In the genomic region with DNA sequence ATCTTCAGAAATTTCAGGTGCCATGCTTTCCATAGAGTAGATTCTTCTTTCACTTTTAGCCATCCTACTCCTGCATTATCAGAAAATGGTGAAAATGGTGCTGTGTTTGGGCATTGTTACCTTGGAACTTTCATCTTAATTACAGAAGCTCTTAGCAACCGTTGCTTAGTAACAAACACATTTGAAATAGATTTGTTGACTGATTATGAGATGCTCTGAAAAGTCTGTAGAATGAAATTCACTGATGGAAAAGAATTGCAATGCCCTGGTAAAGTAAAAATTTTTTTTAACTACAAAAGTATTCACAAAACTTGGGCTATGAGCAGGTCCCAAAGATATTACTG, we compare ENCODE assay signal across 28 cellular contexts.
DNase-seq lines count a peak whose midpoint lies in the region; ATAC-seq, FAIRE-seq and TF ChIP-seq lines count a peak whose summit lies in the region.
"Had no signal": no experiment of that assay in that cellular context is flagged by ENCODE, and none has a peak within 500 bp of the region (broad histone marks: within the 10 kb centered on the region; RNA-seq: fewer than 3 reads in every experiment).

No MANE protein-coding gene starts in this region.

- no peak overlapping the region for H3K9ac ChIP-seq in K562 (ENCODE audit: insufficient read depth in 1 of 2, low read depth in 2 of 2, low read length in 2 of 2)
- H3K9ac ChIP-seq: parathyroid adenoma had no signal

- no peaks in the 10 kb centered on the region for H3K4me1 ChIP-seq in K562 (replicated peaks in 1 of 2; ENCODE audit: control insufficient read depth in 2 of 2, insufficient read depth in 2 of 2, low read length in 2 of 2)

- TF ChIP-seq RAD21 in K562 (CRISPR knock-in tag; conservative IDR thresholded peaks at IDR 0.05 in 1 of 2, IDR thresholded peaks at IDR 0.05 in 1 of 2) = no peak

- H4K20me1 ChIP-seq in K562 (replicated peaks; ENCODE audit: control insufficient read depth, insufficient read depth, low read length) = no peaks in the 10 kb centered on the region

- POLR2A ChIA-PET in K562 (lab: Yijun Ruan, JAX) = interaction anchor here (1.5 kb wide), 1 partner anchor 12 kb away, joined by 3 read pairs; no protein-coding TSS in a partner anchor

- in situ Hi-C loops in K562 (cut with MboI) = no loop called here

- BruUV-seq in K562 (replicated peaks; lab: Mats Ljungman, UMichigan) = no TSS peak

- H2AFZ ChIP-seq in K562 (ENCODE audit: low read depth, low read length) = no peak overlapping the region
- H2AFZ ChIP-seq: parathyroid adenoma had no signal

- no peak for TF ChIP-seq EP300 in K562 (IDR thresholded peaks at IDR 0.05; ENCODE audit: low read length)

- H3K27me3 ChIP-seq in K562 (ENCODE audit: control insufficient read depth in 2 of 2, insufficient read depth in 2 of 2, low read length in 2 of 2) = no peaks in the 10 kb centered on the region

- WGBS in K562 (ENCODE audit: insufficient coverage, low coverage, missing lambda C conversion rate) = 14% methylated on average over 1 of the region's 1 CpG

- ATAC-seq in K562 (no peak), sciatic nerve (no peak)
- ATAC-seq in stimulated activated naive CD8-positive, alpha-beta T cell treated with anti-CD3 and anti-CD28 coated beads, Interleukin-15, amount 100 ng/mL, for 72 hours = no peak
- no peak for ATAC-seq in activated T-cell treated with anti-CD3 and anti-CD28 coated beads, Interleukin-2, amount 50 U/mL, for 4 hours
- ATAC-seq: effector memory CD8-positive, alpha-beta T cell; left lobe of liver had no signal

- H3K9me3 ChIP-seq in K562 (replicated peaks; ENCODE audit: control insufficient read depth, insufficient read depth, low read depth, low read length) = no peaks in the 10 kb centered on the region
- H3K9me3 ChIP-seq: HAP-1, thoracic aorta had no signal

- TF ChIP-seq CTCF in K562 (IDR thresholded peaks at IDR 0.05 in 2 of 3, conservative IDR thresholded peaks at IDR 0.05 in 1 of 3; ENCODE audit: insufficient read depth in 2 of 3, low read depth in 1 of 3, low read length in 3 of 3) = no peak
- TF ChIP-seq CTCF in neural crest cell (conservative IDR thresholded peaks at IDR 0.05) = no peak

- TF ChIP-seq POLR2A in K562 (conservative IDR thresholded peaks at IDR 0.05) = no peak

- H3K27ac ChIP-seq in K562 (ENCODE audit: extremely low read depth, low read depth, low read length) = no peak overlapping the region
- H3K27ac ChIP-seq: parathyroid adenoma, thoracic aorta, VCaP had no signal

- intact Hi-C loops in K562 (cut with micrococcal nuclease) = no loop called here
- intact Hi-C loops in sciatic nerve (cut with DNase I) = no loop called here

- DNase-seq in Ammon's horn (ENCODE audit: low spot score) (peak; percentile 34), NCI-H1417 (lab: John Stamatoyannopoulos, UW) (peak in 2 of 3 experiments; percentile 33 to 79), K562 (ENCODE audit: extremely low read depth in 1 of 4, low spot score in 3 of 4) (no peak), neural crest cell (ENCODE audit: low read depth, low spot score) (no peak), sciatic nerve (ENCODE audit: low spot score) (no peak)
- DNase-seq in stimulated activated naive CD8-positive, alpha-beta T cell treated with anti-CD3 and anti-CD28 coated beads, Interleukin-15, amount 100 ng/mL, for 72 hours = no peak
- DNase-seq in activated T-cell treated with anti-CD3 and anti-CD28 coated beads, Interleukin-2, amount 50 U/mL, for 4 hours = no peak
- DNase-seq: activated CD4-positive, alpha-beta T cell treated with anti-CD3 and anti-CD28 coated beads for 4 hours; amniotic stem cell; CD8-positive, alpha-beta memory T cell; effector memory CD8-positive, alpha-beta T cell; EL; NCI-H1694; NCI-H226; NCI-H69; small intestine; stimulated activated naive CD4-positive, alpha-beta T cell treated with Interleukin-2 at 50 U/mL for 16 hours; T1000 had no signal

- CTCF ChIA-PET in K562 (lab: Yijun Ruan, JAX; ENCODE audit: low intra/inter-chr PET ratio) = no interaction called here

- no peak for FAIRE-seq in K562 (lab: Jason Lieb, UNC)
- FAIRE-seq: colon, HTR-8/SVneo, small intestine, urothelium cell line had no signal

- no peaks in the 10 kb centered on the region for H3K27me3 Mint-ChIP-seq in neural crest cell (ENCODE audit: low read depth)
- H3K27me3 Mint-ChIP-seq in stimulated activated naive CD8-positive, alpha-beta T cell treated with anti-CD3 and anti-CD28 coated beads, Interleukin-15, amount 100 ng/mL, for 72 hours = peaks cover 3% of the 10 kb centered on the region
- H3K27me3 Mint-ChIP-seq in activated T-cell treated with anti-CD3 and anti-CD28 coated beads, Interleukin-2, amount 50 U/mL, for 4 hours (ENCODE audit: low read depth) = peaks cover 4% of the 10 kb centered on the region
- H3K27me3 Mint-ChIP-seq: activated naive CD4-positive, alpha-beta T cell treated with anti-CD3 and anti-CD28 coated beads, Interleukin-2, amount 50 U/mL, for 24 hours had no signal

- H3K79me2 ChIP-seq in K562 (ENCODE audit: control insufficient read depth, insufficient read depth, low read length) = no peaks in the 10 kb centered on the region

- peak overlapping the region; percentile 71 for H3K4me3 Mint-ChIP-seq in neural crest cell
- H3K4me3 Mint-ChIP-seq in stimulated activated naive CD8-positive, alpha-beta T cell treated with anti-CD3 and anti-CD28 coated beads, Interleukin-15, amount 100 ng/mL, for 72 hours = no peak overlapping the region
- no peak overlapping the region for H3K4me3 Mint-ChIP-seq in activated T-cell treated with anti-CD3 and anti-CD28 coated beads, Interleukin-2, amount 50 U/mL, for 4 hours
- H3K4me3 Mint-ChIP-seq: activated naive CD4-positive, alpha-beta T cell treated with anti-CD3 and anti-CD28 coated beads, Interleukin-2, amount 50 U/mL, for 24 hours; CD8-positive, alpha-beta memory T cell; effector memory CD8-positive, alpha-beta T cell; nephron had no signal

- no peak overlapping the region for H3K4me3 ChIP-seq in K562
- H3K4me3 ChIP-seq: HAP-1, thoracic aorta had no signal

- no peaks in the 10 kb centered on the region for H3K36me3 Mint-ChIP-seq in neural crest cell (ENCODE audit: low read depth)
- H3K36me3 Mint-ChIP-seq in activated T-cell treated with anti-CD3 and anti-CD28 coated beads, Interleukin-2, amount 50 U/mL, for 4 hours (ENCODE audit: insufficient read depth) = no peaks in the 10 kb centered on the region
- H3K36me3 Mint-ChIP-seq: activated naive CD4-positive, alpha-beta T cell treated with anti-CD3 and anti-CD28 coated beads, Interleukin-2, amount 50 U/mL, for 24 hours; CD8-positive, alpha-beta memory T cell had no signal

- no peaks in the 10 kb centered on the region for H3K9me3 Mint-ChIP-seq in neural crest cell
- no peaks in the 10 kb centered on the region for H3K9me3 Mint-ChIP-seq in stimulated activated naive CD8-positive, alpha-beta T cell treated with anti-CD3 and anti-CD28 coated beads, Interleukin-15, amount 100 ng/mL, for 72 hours
- no peaks in the 10 kb centered on the region for H3K9me3 Mint-ChIP-seq in activated T-cell treated with anti-CD3 and anti-CD28 coated beads, Interleukin-2, amount 50 U/mL, for 4 hours
- H3K9me3 Mint-ChIP-seq: activated naive CD4-positive, alpha-beta T cell treated with anti-CD3 and anti-CD28 coated beads, Interleukin-2, amount 50 U/mL, for 24 hours; CD8-positive, alpha-beta memory T cell; effector memory CD8-positive, alpha-beta T cell; nephron had no signal

- H3K4me1 Mint-ChIP-seq in neural crest cell = peaks cover 43% of the 10 kb centered on the region
- no peaks in the 10 kb centered on the region for H3K4me1 Mint-ChIP-seq in stimulated activated naive CD8-positive, alpha-beta T cell treated with anti-CD3 and anti-CD28 coated beads, Interleukin-15, amount 100 ng/mL, for 72 hours
- H3K4me1 Mint-ChIP-seq in activated T-cell treated with anti-CD3 and anti-CD28 coated beads, Interleukin-2, amount 50 U/mL, for 4 hours (ENCODE audit: low read depth) = no peaks in the 10 kb centered on the region
- H3K4me1 Mint-ChIP-seq: activated naive CD4-positive, alpha-beta T cell treated with anti-CD3 and anti-CD28 coated beads, Interleukin-2, amount 50 U/mL, for 24 hours; CD8-positive, alpha-beta memory T cell had no signal

- H3K27ac Mint-ChIP-seq in neural crest cell (ENCODE audit: unreplicated experiment) = no peak overlapping the region
- no peak overlapping the region for H3K27ac Mint-ChIP-seq in stimulated activated naive CD8-positive, alpha-beta T cell treated with anti-CD3 and anti-CD28 coated beads, Interleukin-15, amount 100 ng/mL, for 72 hours
- H3K27ac Mint-ChIP-seq: activated naive CD4-positive, alpha-beta T cell treated with anti-CD3 and anti-CD28 coated beads, Interleukin-2, amount 50 U/mL, for 24 hours; CD8-positive, alpha-beta memory T cell; effector memory CD8-positive, alpha-beta T cell; nephron had no signal

- no peak overlapping the region for H3K4me2 ChIP-seq in K562 (ENCODE audit: insufficient read depth, low read length)

- H3K36me3 ChIP-seq in K562 (ENCODE audit: control insufficient read depth, insufficient read depth, low read length) = no peaks in the 10 kb centered on the region
- H3K36me3 ChIP-seq: HAP-1, thoracic aorta had no signal

- H3K9me1 ChIP-seq in K562 (ENCODE audit: control insufficient read depth, insufficient read depth, low read length) = no peaks in the 10 kb centered on the region

TF ChIP-seq in K562, 482 proteins besides CTCF, POLR2A, EP300 and RAD21:
- TF ChIP-seq RCOR1 (IDR thresholded peaks at IDR 0.05; ENCODE audit: borderline replicate concordance in 1 of 2, low read depth in 2 of 2, low read length in 2 of 2) = peak in 1 of 2 experiments; percentile 27; a peak in 1 of 4 replicates
- TF ChIP-seq RFX1 (IDR thresholded peaks at IDR 0.05) = peak; percentile 78
- peak; percentile 50; the same call in 1 of the 2 replicates for TF ChIP-seq MYNN (IDR thresholded peaks at IDR 0.05)
- no peak for TF ChIP-seq MYNN (CRISPR knock-in tag; IDR thresholded peaks at IDR 0.05)
- no peak for TF ChIP-seq SMARCB1 (IDR thresholded peaks at IDR 0.05; ENCODE audit: insufficient read length, low read depth)
- peak; percentile 76 for TF ChIP-seq FOXJ2 (tag; IDR thresholded peaks at IDR 0.05)
- TF ChIP-seq JUNB (CRISPR knock-in tag; conservative IDR thresholded peaks at IDR 0.05) = no peak
TF ChIP-seq in K562: peak in this region for 4.

Comparison
In these comparisons a context has a peak if more than half of its experiments do, and no peak if none do; other contexts are left out.
1. DNase-seq: peak in Ammon's horn (single experiment) and NCI-H1417 (2 of 3); none in K562 (0 of 4), neural crest cell (single experiment), stimulated activated naive CD8-positive, alpha-beta T cell treated with anti-CD3 and anti-CD28 coated beads, Interleukin-15, amount 100 ng/mL, for 72 hours (0 of 2), activated T-cell treated with anti-CD3 and anti-CD28 coated beads, Interleukin-2, amount 50 U/mL, for 4 hours (single experiment) and sciatic nerve (single experiment).